ENCODE assay signal across 7 cellular contexts in genomic region chr21:15064576-15065380, GRCh38.
DNase-seq lines count a peak whose midpoint lies in the region; ATAC-seq and TF ChIP-seq lines count a peak whose summit lies in the region.

A gene with protein sequence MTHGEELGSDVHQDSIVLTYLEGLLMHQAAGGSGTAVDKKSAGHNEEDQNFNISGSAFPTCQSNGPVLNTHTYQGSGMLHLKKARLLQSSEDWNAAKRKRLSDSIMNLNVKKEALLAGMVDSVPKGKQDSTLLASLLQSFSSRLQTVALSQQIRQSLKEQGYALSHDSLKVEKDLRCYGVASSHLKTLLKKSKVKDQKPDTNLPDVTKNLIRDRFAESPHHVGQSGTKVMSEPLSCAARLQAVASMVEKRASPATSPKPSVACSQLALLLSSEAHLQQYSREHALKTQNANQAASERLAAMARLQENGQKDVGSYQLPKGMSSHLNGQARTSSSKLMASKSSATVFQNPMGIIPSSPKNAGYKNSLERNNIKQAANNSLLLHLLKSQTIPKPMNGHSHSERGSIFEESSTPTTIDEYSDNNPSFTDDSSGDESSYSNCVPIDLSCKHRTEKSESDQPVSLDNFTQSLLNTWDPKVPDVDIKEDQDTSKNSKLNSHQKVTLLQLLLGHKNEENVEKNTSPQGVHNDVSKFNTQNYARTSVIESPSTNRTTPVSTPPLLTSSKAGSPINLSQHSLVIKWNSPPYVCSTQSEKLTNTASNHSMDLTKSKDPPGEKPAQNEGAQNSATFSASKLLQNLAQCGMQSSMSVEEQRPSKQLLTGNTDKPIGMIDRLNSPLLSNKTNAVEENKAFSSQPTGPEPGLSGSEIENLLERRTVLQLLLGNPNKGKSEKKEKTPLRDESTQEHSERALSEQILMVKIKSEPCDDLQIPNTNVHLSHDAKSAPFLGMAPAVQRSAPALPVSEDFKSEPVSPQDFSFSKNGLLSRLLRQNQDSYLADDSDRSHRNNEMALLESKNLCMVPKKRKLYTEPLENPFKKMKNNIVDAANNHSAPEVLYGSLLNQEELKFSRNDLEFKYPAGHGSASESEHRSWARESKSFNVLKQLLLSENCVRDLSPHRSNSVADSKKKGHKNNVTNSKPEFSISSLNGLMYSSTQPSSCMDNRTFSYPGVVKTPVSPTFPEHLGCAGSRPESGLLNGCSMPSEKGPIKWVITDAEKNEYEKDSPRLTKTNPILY (N-terminal part only) (minus strand): TSS chr21:15065000. CDS start chr21:14968192, 96,808 bp downstream.

- ATAC-seq in GM18508 (IDR thresholded peaks at IDR 0.05; ENCODE audit: insufficient read depth, unreplicated experiment) (peak; percentile 43), HG02943 (IDR thresholded peaks at IDR 0.05; ENCODE audit: low read depth, unreplicated experiment) (peak; percentile 74)

- TF ChIP-seq CTCF in choroid plexus epithelial cell (conservative IDR thresholded peaks at IDR 0.05; ENCODE audit: low read depth, low read length) = no peak

- DNase-seq in NCI-H2227 (lab: John Stamatoyannopoulos, UW; ENCODE audit: unreplicated experiment) (peak; percentile 40), choroid plexus epithelial cell (ENCODE audit: low read depth) (peak; percentile 95), kidney tubule cell (ENCODE audit: low spot score) (peak; percentile 93)
- DNase-seq in activated CD4-positive, alpha-beta T cell treated with anti-CD3 and anti-CD28 coated beads for 4 hours = peak; percentile 75 to 76
- peak; percentile 54 to 71 for DNase-seq in stimulated activated CD4-positive, alpha-beta T cell treated with anti-CD3 and anti-CD28 coated beads, Interleukin-15, amount 100 ng/mL, for 48 hours (ENCODE audit: low read depth in 2 of 2)

- H3K4me3 ChIP-seq in choroid plexus epithelial cell (ENCODE audit: low read depth, low read length) = peak within 1 kb of the TSS; percentile 78

Comparison
In these comparisons a context has a peak if more than half of its experiments do, and no peak if none do; other contexts are left out.
1. Peak in every context shown above with its lines: DNase-seq, ATAC-seq and H3K4me3 ChIP-seq.
2. DNase-seq: peak in every context shown above with its lines; median percentile 95 in choroid plexus epithelial cell; 93 in kidney tubule cell; 76 in activated CD4-positive, alpha-beta T cell treated with anti-CD3 and anti-CD28 coated beads for 4 hours; 62 in stimulated activated CD4-positive, alpha-beta T cell treated with anti-CD3 and anti-CD28 coated beads, Interleukin-15, amount 100 ng/mL, for 48 hours; 40 in NCI-H2227.